27 cellular contexts compared by ENCODE assay signal in genomic region chr5:158124606-158125316, GRCh38.
"Had no signal": no experiment of that assay in that cellular context is flagged by ENCODE, and none has a peak within 500 bp of the region (broad histone marks: within the 10 kb centered on the region; RNA-seq: fewer than 3 reads in every experiment).

No MANE protein-coding gene starts in this region.

- H3K9me3 Mint-ChIP-seq: activated B cell treated with CpG ODN at 0.5 μM for 24 hours; activated CD4-positive, alpha-beta memory T cell treated with anti-CD3 and anti-CD28 coated beads for 36 hours; activated CD4-positive, alpha-beta T cell treated with anti-CD3 and anti-CD28 coated beads, Interleukin-2, amount 10 ng/mL, durations not matched to agents 7 days and 5 days; activated naive CD4-positive, alpha-beta T cell treated with anti-CD3 and anti-CD28 coated beads, Interleukin-2, amount 50 U/mL, for 72 hours; activated naive CD8-positive, alpha-beta T cell treated with anti-CD3 and anti-CD28 coated beads, Interleukin-2, amount 50 U/mL, for 24 hours; activated T-cell treated with anti-CD3 and anti-CD28 coated beads, Interleukin-2, amount 50 U/mL, for 4 hours had no signal

- H3K4me3 Mint-ChIP-seq: activated B cell treated with CpG ODN at 0.5 μM for 24 hours; activated CD4-positive, alpha-beta memory T cell treated with anti-CD3 and anti-CD28 coated beads for 36 hours; activated CD4-positive, alpha-beta T cell treated with anti-CD3 and anti-CD28 coated beads, Interleukin-2, amount 10 ng/mL, durations not matched to agents 7 days and 5 days; activated naive CD8-positive, alpha-beta T cell treated with anti-CD3 and anti-CD28 coated beads, Interleukin-2, amount 50 U/mL, for 24 hours; activated T-cell treated with anti-CD3 and anti-CD28 coated beads, Interleukin-2, amount 50 U/mL, for 4 hours; T-helper 17 cell had no signal

- DNase-seq: activated B cell treated with CpG ODN at 0.5 μM for 24 hours; activated CD4-positive, alpha-beta memory T cell treated with anti-CD3 and anti-CD28 coated beads for 36 hours; activated CD4-positive, alpha-beta T cell treated with anti-CD3 and anti-CD28 coated beads for 1 hour; activated CD4-positive, alpha-beta T cell treated with anti-CD3 and anti-CD28 coated beads, Interleukin-2, amount 10 ng/mL, durations not matched to agents 7 days and 5 days; activated CD8-positive, alpha-beta memory T cell treated with anti-CD3 and anti-CD28 coated beads for 24 hours; activated effector memory CD4-positive, alpha-beta T cell treated with anti-CD3 and anti-CD28 coated beads, Interleukin-2, amount 50 U/mL, for 16 hours; activated naive CD4-positive, alpha-beta T cell treated with Interleukin-2 at 50 U/mL for 16 hours; activated naive CD8-positive, alpha-beta T cell treated with anti-CD3 and anti-CD28 coated beads, Interleukin-2, amount 50 U/mL, for 24 hours; activated T-cell treated with anti-CD3 and anti-CD28 coated beads, Interleukin-2, amount 50 U/mL, for 4 hours; amniotic stem cell; body of pancreas; central memory CD4-positive, alpha-beta T cell; MG63; NCI-H1105 treated with DMSO at 0.1 percent for 48 hours; NCI-H146; NCI-H187 treated with DMSO at 0.1 percent for 48 hours; NCI-H2081 treated with DMSO at 0.1 percent for 48 hours; NCI-H2171 treated with DMSO at 0.1 percent for 48 hours; NCI-H226; NCI-H526 treated with DMSO at 0.1 percent for 48 hours; PC-3; SHP77 treated with DMSO at 0.1 percent for 48 hours; T-helper 17 cell; T-helper 9 cell had no signal

- H3K4me1 ChIP-seq: ascending aorta, body of pancreas had no signal

- H3K9me3 ChIP-seq: ascending aorta, body of pancreas, MG63 had no signal

- H3K27ac Mint-ChIP-seq: activated B cell treated with CpG ODN at 0.5 μM for 24 hours; activated CD4-positive, alpha-beta memory T cell treated with anti-CD3 and anti-CD28 coated beads for 36 hours; activated CD4-positive, alpha-beta T cell treated with anti-CD3 and anti-CD28 coated beads, Interleukin-2, amount 10 ng/mL, durations not matched to agents 7 days and 5 days; activated naive CD4-positive, alpha-beta T cell treated with anti-CD3 and anti-CD28 coated beads, Interleukin-2, amount 50 U/mL, for 72 hours; activated naive CD8-positive, alpha-beta T cell treated with anti-CD3 and anti-CD28 coated beads, Interleukin-2, amount 50 U/mL, for 24 hours; T-helper 17 cell had no signal

- H3K36me3 ChIP-seq: ascending aorta, MG63 had no signal

- H3K27ac ChIP-seq: ascending aorta, body of pancreas, KMS-11 had no signal

- H3K4me2 ChIP-seq: KMS-11 had no signal

- H3K9ac ChIP-seq: KMS-11 had no signal

- H3K4me3 ChIP-seq: ascending aorta, body of pancreas, MG63 had no signal

- H3K27me3 ChIP-seq: ascending aorta, body of pancreas, MG63 had no signal

- H3K36me3 Mint-ChIP-seq: activated CD4-positive, alpha-beta memory T cell treated with anti-CD3 and anti-CD28 coated beads for 36 hours; activated naive CD4-positive, alpha-beta T cell treated with anti-CD3 and anti-CD28 coated beads, Interleukin-2, amount 50 U/mL, for 72 hours had no signal

- ATAC-seq: activated naive CD4-positive, alpha-beta T cell treated with anti-CD3 and anti-CD28 coated beads, Interleukin-2, amount 50 U/mL, for 72 hours; activated naive CD8-positive, alpha-beta T cell treated with anti-CD3 and anti-CD28 coated beads, Interleukin-2, amount 50 U/mL, for 24 hours; activated T-cell treated with anti-CD3 and anti-CD28 coated beads, Interleukin-2, amount 50 U/mL, for 4 hours; body of pancreas; PC-3; T-helper 17 cell had no signal

- H3K4me1 Mint-ChIP-seq: activated CD4-positive, alpha-beta T cell treated with anti-CD3 and anti-CD28 coated beads, Interleukin-2, amount 10 ng/mL, durations not matched to agents 7 days and 5 days; activated naive CD8-positive, alpha-beta T cell treated with anti-CD3 and anti-CD28 coated beads, Interleukin-2, amount 50 U/mL, for 24 hours had no signal
